Comparison of ENCODE assay signal across 2 cellular contexts in genomic region chr11:85961930-85962363, GRCh38.
A peak's percentile ranks its signal among the peaks of the same experiment; 100 is the strongest.
TF ChIP-seq lines count a peak whose summit lies in the region.

No MANE protein-coding gene starts in this region.

TF ChIP-seq in SK-N-SH, 30 proteins besides CTCF, POLR2A, EP300 and RAD21 (continued from another document):
- TF ChIP-seq NFIC (IDR thresholded peaks at IDR 0.05; ENCODE audit: borderline replicate concordance) (peak; percentile 81; the same call in 1 of the 2 replicates), SIN3A (IDR thresholded peaks at IDR 0.05; ENCODE audit: borderline replicate concordance, low read depth, low read length) (no peak), IRF3 (IDR thresholded peaks at IDR 0.05; ENCODE audit: low read depth, low read length) (no peak), GABPA (IDR thresholded peaks at IDR 0.05; ENCODE audit: low read depth) (no peak), ZBTB33 (IDR thresholded peaks at IDR 0.05; ENCODE audit: borderline replicate concordance, low read depth) (peak; percentile 30; the same call in 1 of the 2 replicates), MXI1 (IDR thresholded peaks at IDR 0.05; ENCODE audit: low read depth, low read length) (no peak), YY1 (IDR thresholded peaks at IDR 0.05; ENCODE audit: low read depth) (peak; percentile 32; the same call in 1 of the 2 replicates), FOXM1 (IDR thresholded peaks at IDR 0.05; ENCODE audit: low read depth) (no peak), MEF2A (IDR thresholded peaks at IDR 0.05; ENCODE audit: borderline replicate concordance, low read depth) (peak; percentile 63; the same call in 1 of the 2 replicates), POLR2AphosphoS5 (IDR thresholded peaks at IDR 0.05; ENCODE audit: low read depth, low read length) (no peak; the same call in 1 of the 2 replicates), CHD2 (IDR thresholded peaks at IDR 0.05; ENCODE audit: low read length, partially characterized antibody) (no peak), FOSL2 (IDR thresholded peaks at IDR 0.05; ENCODE audit: borderline replicate concordance, low read depth) (peak; percentile 69), GATA2 (CRISPR knock-in tag; IDR thresholded peaks at IDR 0.05) (no peak), REST (IDR thresholded peaks at IDR 0.05; ENCODE audit: low read depth, low read length) (no peak), RXRA (IDR thresholded peaks at IDR 0.05; ENCODE audit: borderline replicate concordance, low read depth) (peak; percentile 47; the same call in 1 of the 2 replicates), PBX3 (IDR thresholded peaks at IDR 0.05) (peak; percentile 96), NRF1 (IDR thresholded peaks at IDR 0.05; ENCODE audit: low read depth, low read length) (no peak), TAF1 (IDR thresholded peaks at IDR 0.05; ENCODE audit: borderline replicate concordance, low read depth, low read length) (no peak)
TF ChIP-seq in SK-N-SH: peak in this region for 11.

TF ChIP-seq in GM23338, 12 proteins besides CTCF, POLR2A, EP300 and RAD21 (continued from another document):
- no peak for TF ChIP-seq ZNF462 (CRISPR knock-in tag; IDR thresholded peaks at IDR 0.05)
- TF ChIP-seq ZNF331 (CRISPR knock-in tag; IDR thresholded peaks at IDR 0.05; ENCODE audit: low read depth): no peak
- no peak for TF ChIP-seq ZNF114 (CRISPR knock-in tag; IDR thresholded peaks at IDR 0.05)
- no peak for TF ChIP-seq REST (IDR thresholded peaks at IDR 0.05; ENCODE audit: unreplicated experiment)
- no peak for TF ChIP-seq CREB1 (CRISPR knock-in tag; IDR thresholded peaks at IDR 0.05; ENCODE audit: low read depth)
- TF ChIP-seq POLR2AphosphoS5 (IDR thresholded peaks at IDR 0.05; ENCODE audit: low read depth): no peak
- TF ChIP-seq EZH2phosphoT487 (IDR thresholded peaks at IDR 0.05; ENCODE audit: unreplicated experiment): no peak
- no peak for TF ChIP-seq NANOG (IDR thresholded peaks at IDR 0.05; ENCODE audit: borderline replicate concordance)
- TF ChIP-seq EZH2 (IDR thresholded peaks at IDR 0.05; ENCODE audit: low read depth, unreplicated experiment): no peak
